In the genomic region with DNA sequence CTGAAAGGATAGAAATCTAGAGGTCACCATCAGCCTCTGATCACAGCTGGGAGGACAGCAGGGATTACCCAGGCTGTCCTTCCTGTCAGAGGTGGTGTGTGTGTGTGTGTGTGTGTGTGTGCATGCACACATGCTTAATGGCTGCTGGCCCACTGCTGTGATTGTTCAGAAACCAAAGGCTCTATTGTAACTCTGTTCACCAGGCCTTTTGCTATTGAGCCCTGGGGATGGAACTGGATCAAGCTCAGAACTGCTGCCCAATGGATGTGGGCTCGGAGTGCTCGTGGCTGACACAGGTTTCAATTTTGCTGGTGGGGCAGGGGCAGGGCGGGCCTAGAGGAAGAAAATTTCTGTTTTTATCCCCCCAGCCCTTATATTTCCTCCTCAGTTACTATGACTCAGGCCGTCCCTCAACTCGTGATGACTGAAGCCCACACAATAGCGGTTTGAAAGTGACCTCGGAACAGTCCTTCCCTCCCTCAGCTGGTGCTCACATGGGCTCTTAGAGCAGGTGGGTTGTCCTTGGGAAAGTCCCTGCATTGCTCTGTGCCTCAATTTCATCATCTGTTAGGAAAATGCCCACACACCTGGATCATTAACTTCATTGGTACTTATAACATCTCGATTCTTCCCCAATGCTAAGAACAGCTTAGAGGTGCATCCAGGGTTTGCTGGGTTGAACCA, we compare ENCODE assay signal across 1 cellular context.
TF ChIP-seq lines count a peak whose summit lies in the region.

No MANE protein-coding gene starts in this region.

TF ChIP-seq in endothelial cell of umbilical vein, 7 proteins besides CTCF, POLR2A, EP300 and RAD21:
- TF ChIP-seq, protein P1, sequence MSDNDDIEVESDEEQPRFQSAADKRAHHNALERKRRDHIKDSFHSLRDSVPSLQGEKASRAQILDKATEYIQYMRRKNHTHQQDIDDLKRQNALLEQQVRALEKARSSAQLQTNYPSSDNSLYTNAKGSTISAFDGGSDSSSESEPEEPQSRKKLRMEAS (IDR thresholded peaks at IDR 0.05; ENCODE audit: insufficient read depth, insufficient read length), result no peak
- no peak for TF ChIP-seq FOS (IDR thresholded peaks at IDR 0.05; ENCODE audit: borderline replicate concordance, insufficient read depth, low read length)
- no peak for TF ChIP-seq JUN (IDR thresholded peaks at IDR 0.05; ENCODE audit: borderline replicate concordance, insufficient read depth, insufficient read length, low read depth)
- no peak for TF ChIP-seq POLR2AphosphoS5 (IDR thresholded peaks at IDR 0.05; ENCODE audit: insufficient read depth, low read depth, low read length)
- TF ChIP-seq MYC (IDR thresholded peaks at IDR 0.05; ENCODE audit: low read depth, low read length), result no peak
- no peak for TF ChIP-seq EZH2 (IDR thresholded peaks at IDR 0.05; ENCODE audit: borderline replicate concordance, low read depth, low read length, severe bottlenecking)
- TF ChIP-seq GATA2 (IDR thresholded peaks at IDR 0.05; ENCODE audit: insufficient read depth, insufficient read length, low read depth, low read length), result no peak
